Comparison of ENCODE assay signal across 17 cellular contexts in genomic region chr10:4141471-4141870, GRCh38.
DNase-seq lines count a peak whose midpoint lies in the region; ATAC-seq and TF ChIP-seq lines count a peak whose summit lies in the region.
"Had no signal": no experiment of that assay in that cellular context is flagged by ENCODE, and none has a peak within 500 bp of the region (broad histone marks: within the 10 kb centered on the region; RNA-seq: fewer than 3 reads in every experiment).

No MANE protein-coding gene starts in this region.

- H3K27me3 Mint-ChIP-seq in activated CD8-positive, alpha-beta T cell treated with anti-CD3 and anti-CD28 coated beads for 36 hours = no peaks in the 10 kb centered on the region
- peaks cover 2% of the 10 kb centered on the region for H3K27me3 Mint-ChIP-seq in activated CD8-positive, alpha-beta T cell treated with anti-CD3 and anti-CD28 coated beads, Interleukin-2, amount 10 ng/mL, durations not matched to agents 7 days and 5 days (ENCODE audit: low read depth)
- no peaks in the 10 kb centered on the region for H3K27me3 Mint-ChIP-seq in progenitor cell of endocrine pancreas
- H3K27me3 Mint-ChIP-seq: activated naive CD8-positive, alpha-beta T cell treated with anti-CD3 and anti-CD28 coated beads, Interleukin-2, amount 50 U/mL, for 24 hours; effector memory CD8-positive, alpha-beta T cell had no signal

- no peak overlapping the region for H3K27ac Mint-ChIP-seq in activated CD8-positive, alpha-beta T cell treated with anti-CD3 and anti-CD28 coated beads for 36 hours
- no peak overlapping the region for H3K27ac Mint-ChIP-seq in activated CD8-positive, alpha-beta T cell treated with anti-CD3 and anti-CD28 coated beads, Interleukin-2, amount 10 ng/mL, durations not matched to agents 7 days and 5 days
- peak overlapping the region; percentile 36 for H3K27ac Mint-ChIP-seq in progenitor cell of endocrine pancreas
- H3K27ac Mint-ChIP-seq: activated naive CD8-positive, alpha-beta T cell treated with anti-CD3 and anti-CD28 coated beads, Interleukin-2, amount 50 U/mL, for 24 hours; effector memory CD8-positive, alpha-beta T cell; mesothelial cell of epicardium had no signal

- H3K4me1 Mint-ChIP-seq in activated CD8-positive, alpha-beta T cell treated with anti-CD3 and anti-CD28 coated beads for 36 hours (ENCODE audit: low read depth) = peaks cover 2% of the 10 kb centered on the region
- peaks cover 5% of the 10 kb centered on the region for H3K4me1 Mint-ChIP-seq in activated CD8-positive, alpha-beta T cell treated with anti-CD3 and anti-CD28 coated beads, Interleukin-2, amount 10 ng/mL, durations not matched to agents 7 days and 5 days (ENCODE audit: low read depth)
- H3K4me1 Mint-ChIP-seq in progenitor cell of endocrine pancreas (ENCODE audit: low read depth) = peaks cover 5% of the 10 kb centered on the region
- H3K4me1 Mint-ChIP-seq: mesothelial cell of epicardium had no signal

- WGBS in psoas muscle, 3 donors = 80 to 86% (median 81%) methylated on average over 4 of the region's 4 CpGs

- POLR2A ChIA-PET in activated CD8-positive, alpha-beta T cell treated with anti-CD3 and anti-CD28 coated beads for 36 hours (lab: Charles Lee) = interaction anchor here (0.9 kb wide), 1 partner anchor 23 kb away, joined by 4 read pairs; no protein-coding TSS in a partner anchor
- POLR2A ChIA-PET in activated CD8-positive, alpha-beta T cell treated with anti-CD3 and anti-CD28 coated beads, Interleukin-2, amount 10 ng/mL, durations not matched to agents 7 days and 5 days (lab: Charles Lee) = no interaction called here

- H3K36me3 ChIP-seq in psoas muscle (ENCODE audit: insufficient read depth in 1 of 2, low read depth in 1 of 2) = no peaks in the 10 kb centered on the region
- H3K36me3 ChIP-seq: WERI-Rb-1 had no signal

- no peaks in the 10 kb centered on the region for H3K4me1 ChIP-seq in psoas muscle

- peaks cover 21% of the 10 kb centered on the region for H3K9me3 Mint-ChIP-seq in activated CD8-positive, alpha-beta T cell treated with anti-CD3 and anti-CD28 coated beads for 36 hours
- peaks cover 28% of the 10 kb centered on the region for H3K9me3 Mint-ChIP-seq in activated CD8-positive, alpha-beta T cell treated with anti-CD3 and anti-CD28 coated beads, Interleukin-2, amount 10 ng/mL, durations not matched to agents 7 days and 5 days (ENCODE audit: insufficient read depth)
- H3K9me3 Mint-ChIP-seq in progenitor cell of endocrine pancreas (ENCODE audit: low read depth) = peaks cover 20% of the 10 kb centered on the region

- peak; percentile 37 for ATAC-seq in activated CD8-positive, alpha-beta T cell treated with anti-CD3 and anti-CD28 coated beads for 36 hours
- no peak for ATAC-seq in activated CD8-positive, alpha-beta T cell treated with anti-CD3 and anti-CD28 coated beads, Interleukin-2, amount 10 ng/mL, durations not matched to agents 7 days and 5 days
- ATAC-seq in esophagus mucosa (peak; percentile 41), psoas muscle (no peak)
- ATAC-seq: activated naive CD8-positive, alpha-beta T cell treated with anti-CD3 and anti-CD28 coated beads, Interleukin-2, amount 50 U/mL, for 24 hours; effector memory CD8-positive, alpha-beta T cell had no signal

- intact Hi-C loops in activated CD8-positive, alpha-beta T cell treated with anti-CD3 and anti-CD28 coated beads for 36 hours (cut with micrococcal nuclease) = no loop called here
- intact Hi-C loops in psoas muscle (cut with DNase I) = no loop called here

- H3K27me3 ChIP-seq in psoas muscle (ENCODE audit: insufficient read depth in 3 of 3, low read length in 2 of 3) = no peaks in the 10 kb centered on the region
- H3K27me3 ChIP-seq: hepatocyte had no signal

- CTCF ChIA-PET in activated CD8-positive, alpha-beta T cell treated with anti-CD3 and anti-CD28 coated beads for 36 hours (lab: Charles Lee) = interaction anchor here (0.6 kb wide), 2 partner anchors 28 to 234 kb away, joined by 3 read pairs; no protein-coding TSS in a partner anchor
- CTCF ChIA-PET in activated CD8-positive, alpha-beta T cell treated with anti-CD3 and anti-CD28 coated beads, Interleukin-2, amount 10 ng/mL, durations not matched to agents 7 days and 5 days (lab: Charles Lee) = no interaction called here

- no peak overlapping the region for H3K4me3 Mint-ChIP-seq in activated CD8-positive, alpha-beta T cell treated with anti-CD3 and anti-CD28 coated beads for 36 hours
- no peak overlapping the region for H3K4me3 Mint-ChIP-seq in activated CD8-positive, alpha-beta T cell treated with anti-CD3 and anti-CD28 coated beads, Interleukin-2, amount 10 ng/mL, durations not matched to agents 7 days and 5 days
- no peak overlapping the region for H3K4me3 Mint-ChIP-seq in progenitor cell of endocrine pancreas (ENCODE audit: low read depth)
- H3K4me3 Mint-ChIP-seq: activated naive CD8-positive, alpha-beta T cell treated with anti-CD3 and anti-CD28 coated beads, Interleukin-2, amount 50 U/mL, for 24 hours; effector memory CD8-positive, alpha-beta T cell; mesothelial cell of epicardium had no signal

- H3K4me3 ChIP-seq in psoas muscle = no peak overlapping the region
- H3K4me3 ChIP-seq: hepatocyte had no signal

- peaks cover 14% of the 10 kb centered on the region for H3K9me3 ChIP-seq in psoas muscle

- H3K27ac ChIP-seq in psoas muscle = no peak overlapping the region
- H3K27ac ChIP-seq: hepatocyte, WERI-Rb-1 had no signal

- peaks cover 7% of the 10 kb centered on the region for H3K36me3 Mint-ChIP-seq in activated CD8-positive, alpha-beta T cell treated with anti-CD3 and anti-CD28 coated beads for 36 hours (ENCODE audit: low read depth)
- H3K36me3 Mint-ChIP-seq in activated CD8-positive, alpha-beta T cell treated with anti-CD3 and anti-CD28 coated beads, Interleukin-2, amount 10 ng/mL, durations not matched to agents 7 days and 5 days (ENCODE audit: low read depth) = peaks cover 23% of the 10 kb centered on the region
- no peaks in the 10 kb centered on the region for H3K36me3 Mint-ChIP-seq in progenitor cell of endocrine pancreas (ENCODE audit: insufficient read depth)

- no peak for TF ChIP-seq CTCF in activated CD8-positive, alpha-beta T cell treated with anti-CD3 and anti-CD28 coated beads for 36 hours (IDR thresholded peaks at IDR 0.05)
- TF ChIP-seq CTCF in progenitor cell of endocrine pancreas (IDR thresholded peaks at IDR 0.05; ENCODE audit: unreplicated experiment) = no peak
- TF ChIP-seq CTCF in psoas muscle (IDR thresholded peaks at IDR 0.05) = no peak

- peak; percentile 18 for DNase-seq in activated CD8-positive, alpha-beta T cell treated with anti-CD3 and anti-CD28 coated beads for 36 hours
- no peak for DNase-seq in activated CD8-positive, alpha-beta T cell treated with anti-CD3 and anti-CD28 coated beads, Interleukin-2, amount 10 ng/mL, durations not matched to agents 7 days and 5 days
- peak; percentile 44 for DNase-seq in RPMI8226
- no peak for DNase-seq in progenitor cell of endocrine pancreas (ENCODE audit: low spot score, unreplicated experiment)
- no peak for DNase-seq in psoas muscle
- no peak for DNase-seq in activated CD4-positive, CD25-positive, alpha-beta regulatory T cell treated with anti-CD3 and anti-CD28 coated beads, Interleukin-2, amount 50 U/mL, for 72 hours
- DNase-seq in medulla oblongata (ENCODE audit: extremely low spot score) = no peak
- DNase-seq: activated naive CD8-positive, alpha-beta T cell treated with anti-CD3 and anti-CD28 coated beads, Interleukin-2, amount 50 U/mL, for 24 hours; DMS153; effector memory CD8-positive, alpha-beta T cell; NCI-H1436; SHP77 treated with DMSO at 0.1 percent for 48 hours; stimulated activated CD4-positive, alpha-beta T cell treated with anti-CD3 and anti-CD28 coated beads, Interleukin-2, amount 100 ng/mL, for 24 hours; WERI-Rb-1 had no signal

Comparison
In these comparisons a context has a peak if more than half of its experiments do, and no peak if none do; other contexts are left out.
1. ATAC-seq: peak in activated CD8-positive, alpha-beta T cell treated with anti-CD3 and anti-CD28 coated beads for 36 hours (single experiment) and esophagus mucosa (single experiment); none in activated CD8-positive, alpha-beta T cell treated with anti-CD3 and anti-CD28 coated beads, Interleukin-2, amount 10 ng/mL, durations not matched to agents 7 days and 5 days (single experiment) and psoas muscle (0 of 4).
2. DNase-seq: peak in activated CD8-positive, alpha-beta T cell treated with anti-CD3 and anti-CD28 coated beads for 36 hours (single experiment) and RPMI8226 (single experiment); none in activated CD8-positive, alpha-beta T cell treated with anti-CD3 and anti-CD28 coated beads, Interleukin-2, amount 10 ng/mL, durations not matched to agents 7 days and 5 days (single experiment), progenitor cell of endocrine pancreas (single experiment), psoas muscle (0 of 2), activated CD4-positive, CD25-positive, alpha-beta regulatory T cell treated with anti-CD3 and anti-CD28 coated beads, Interleukin-2, amount 50 U/mL, for 72 hours (single experiment) and medulla oblongata (single experiment).